29 cellular contexts compared by ENCODE assay signal in genomic region chr17:58533616-58534188, GRCh38. TPM values are rescaled to one million over a fixed set of nuclear protein-coding genes. Genes with fewer than 3 reads are reported as not detected.
A peak's percentile ranks its signal among the peaks of the same experiment; 100 is the strongest.
DNase-seq lines count a peak whose midpoint lies in the region; ATAC-seq and TF ChIP-seq lines count a peak whose summit lies in the region.
"Had no signal": no experiment of that assay in that cellular context is flagged by ENCODE, and none has a peak within 500 bp of the region (broad histone marks: within the 10 kb centered on the region; RNA-seq: fewer than 3 reads in every experiment).

No MANE protein-coding gene starts in this region.

- peaks cover 32% of the 10 kb centered on the region for H3K4me1 ChIP-seq in neural progenitor cell
- H3K4me1 ChIP-seq: BE2C had no signal

- no peak overlapping the region for H3K27ac ChIP-seq in neural progenitor cell
- H3K27ac ChIP-seq: ascending aorta, gastroesophageal sphincter, psoas muscle, SK-N-MC, vagina had no signal

- H3K36me3 ChIP-seq in neural progenitor cell, result no peaks in the 10 kb centered on the region
- H3K36me3 ChIP-seq: ascending aorta, BE2C, gastroesophageal sphincter, vagina had no signal

- H3K9ac ChIP-seq in neural progenitor cell, result no peak overlapping the region

- H3K4me2 ChIP-seq in neural progenitor cell, result no peak overlapping the region

- peaks cover 30% of the 10 kb centered on the region for H3K4me1 Mint-ChIP-seq in neural progenitor cell
- H3K4me1 Mint-ChIP-seq: activated CD4-positive, alpha-beta T cell treated with anti-CD3 and anti-CD28 coated beads for 36 hours had no signal

- no peaks in the 10 kb centered on the region for H4K20me1 ChIP-seq in neural progenitor cell (ENCODE audit: low read depth)

- H2AFZ ChIP-seq in neural progenitor cell (replicated peaks), result no peak overlapping the region

- H3K9me3 Mint-ChIP-seq in neural progenitor cell, result no peaks in the 10 kb centered on the region
- H3K9me3 Mint-ChIP-seq: activated naive CD4-positive, alpha-beta T cell treated with anti-CD3 and anti-CD28 coated beads, Interleukin-2, amount 50 U/mL, for 72 hours; IgD-negative memory B cell; T-helper 1 cell treated with Interleukin-12 subunit alpha and Interleukin-12 subunit beta and Interleukin-4 antibody, amounts not matched to agents 30 μg/mL and 1 μg/mL, for 36 hours had no signal

- peaks cover 23% of the 10 kb centered on the region for H3F3A ChIP-seq in neural progenitor cell (ENCODE audit: low read depth)

- ATAC-seq in HG03095 (IDR thresholded peaks at IDR 0.05; ENCODE audit: unreplicated experiment) (no peak), GM18907 (IDR thresholded peaks at IDR 0.05; ENCODE audit: unreplicated experiment) (no peak)
- ATAC-seq: activated CD4-positive, alpha-beta T cell treated with anti-CD3 and anti-CD28 coated beads for 36 hours; activated naive CD4-positive, alpha-beta T cell treated with anti-CD3 and anti-CD28 coated beads, Interleukin-2, amount 50 U/mL, for 72 hours; gastroesophageal sphincter; psoas muscle had no signal

- H3K36me3 Mint-ChIP-seq in neural progenitor cell, result no peaks in the 10 kb centered on the region
- H3K36me3 Mint-ChIP-seq: activated naive CD4-positive, alpha-beta T cell treated with anti-CD3 and anti-CD28 coated beads, Interleukin-2, amount 50 U/mL, for 72 hours; IgD-negative memory B cell had no signal

- H3K79me2 ChIP-seq in neural progenitor cell (ENCODE audit: low read depth), result no peaks in the 10 kb centered on the region

- H3K4me3 Mint-ChIP-seq in neural progenitor cell, result peak overlapping the region; percentile 54
- H3K4me3 Mint-ChIP-seq: activated CD4-positive, alpha-beta T cell treated with anti-CD3 and anti-CD28 coated beads for 36 hours; T-helper 1 cell treated with Interleukin-12 subunit alpha and Interleukin-12 subunit beta and Interleukin-4 antibody, amounts not matched to agents 30 μg/mL and 1 μg/mL, for 36 hours had no signal

- TF ChIP-seq CTCF in neural progenitor cell (IDR thresholded peaks at IDR 0.05), result no peak

- H3K27ac Mint-ChIP-seq in neural progenitor cell, result no peak overlapping the region
- H3K27ac Mint-ChIP-seq: activated CD4-positive, alpha-beta T cell treated with anti-CD3 and anti-CD28 coated beads for 36 hours; activated naive CD4-positive, alpha-beta T cell treated with anti-CD3 and anti-CD28 coated beads, Interleukin-2, amount 50 U/mL, for 72 hours; IgD-negative memory B cell; T-helper 1 cell treated with Interleukin-12 subunit alpha and Interleukin-12 subunit beta and Interleukin-4 antibody, amounts not matched to agents 30 μg/mL and 1 μg/mL, for 36 hours had no signal

- peaks cover 22% of the 10 kb centered on the region for H3K27me3 Mint-ChIP-seq in neural progenitor cell (ENCODE audit: insufficient read depth, low read depth)

- in situ Hi-C loops in SK-MEL-5 (cut with HindIII; ENCODE audit: low pct_unique_long_range_greater_than_20kb, low sequenced_read_pairs), result no loop called here

- peaks cover 11% of the 10 kb centered on the region for H3K27me3 ChIP-seq in neural progenitor cell
- H3K27me3 ChIP-seq: ascending aorta, gastroesophageal sphincter, vagina had no signal

- H3K9me3 ChIP-seq in neural progenitor cell (ENCODE audit: low read depth), result no peaks in the 10 kb centered on the region
- H3K9me3 ChIP-seq: ascending aorta, BE2C, gastroesophageal sphincter, psoas muscle, vagina had no signal

- no peak overlapping the region for H3K4me3 ChIP-seq in neural progenitor cell
- H3K4me3 ChIP-seq: ascending aorta, gastroesophageal sphincter, psoas muscle, SK-N-MC, vagina had no signal

- peak; percentile 61 for DNase-seq in Ammon's horn (ENCODE audit: low spot score)
- peak; percentile 96 for DNase-seq in SK-MEL-5 (ENCODE audit: low read depth, low spot score)
- DNase-seq in globus pallidus (ENCODE audit: low spot score), result peak; percentile 83
- DNase-seq in neural progenitor cell (ENCODE audit: low spot score), result no peak
- no peak for DNase-seq in SKM-1 treated with dmso at 0.1 percent for 144 hours (lab: John Stamatoyannopoulos, UW; ENCODE audit: unreplicated experiment)
- DNase-seq in NCI-H187 (lab: John Stamatoyannopoulos, UW), result no peak
- DNase-seq: activated CD4-positive, alpha-beta T cell treated with anti-CD3 and anti-CD28 coated beads for 36 hours; activated T-cell treated with anti-CD3 and anti-CD28 coated beads for 4 hours; BE2C; central memory CD4-positive, alpha-beta T cell; GDM1; NCI-H1048; NCI-H1694; psoas muscle; RPMI8226; stimulated activated CD4-positive, alpha-beta T cell treated with anti-CD3 and anti-CD28 coated beads, Interleukin-15, amount 100 ng/mL, for 24 hours; stimulated activated naive CD4-positive, alpha-beta T cell had no signal

RNA-seq across cellular contexts. Expression of gene MTMR4, which starts 19.3 kb away (rescaled TPM):
- total RNA-seq in SK-MEL-5 (2014; rRNA removed; shearing (Covaris generic)), result 62.3 and 70.7 TPM in 2 replicates
- 32.8 and 52.5 TPM in 2 replicates for polyA plus RNA-seq in SK-MEL-5 (2015; cell fraction: cytosol; rRNA removed)
- 101 and 102 TPM in 2 replicates for polyA plus RNA-seq in SK-MEL-5 (2015; cell fraction: nucleus; rRNA removed)
- 34.0 and 39.8 TPM in 2 replicates for total RNA-seq in neural progenitor cell (ENCODE audit: low replicate concordance)

RNA-seq across cellular contexts. Expression of gene HSF5, which starts 45.5 kb away (rescaled TPM):
- total RNA-seq in SK-MEL-5 (2014; rRNA removed; shearing (Covaris generic)), result 0.08 TPM in 1 of 2 replicates, not detected in the other
- polyA plus RNA-seq in SK-MEL-5 (2015; cell fraction: cytosol; rRNA removed), result not detected in 2 replicates
- 0.07 TPM in 1 of 2 replicates, not detected in the other for polyA plus RNA-seq in SK-MEL-5 (2015; cell fraction: nucleus; rRNA removed)
- 0.03 TPM in 1 of 2 replicates, not detected in the other for total RNA-seq in neural progenitor cell (ENCODE audit: low replicate concordance)
- total RNA-seq: ascending aorta, dermis microvascular lymphatic vessel endothelial cell, NCI-H460, psoas muscle had no signal
- polyA plus RNA-seq: liver, psoas muscle had no signal

Comparison
In these comparisons a context has a peak if more than half of its experiments do, and no peak if none do; other contexts are left out.
1. DNase-seq: peak in Ammon's horn (single experiment), SK-MEL-5 (single experiment) and globus pallidus (single experiment); none in neural progenitor cell (single experiment), SKM-1 treated with dmso at 0.1 percent for 144 hours (single experiment) and NCI-H187 (0 of 2).